8 cellular contexts compared by ENCODE assay signal in genomic region chr6:98833101-98834059, GRCh38. TPM values are rescaled to one million over a fixed set of nuclear protein-coding genes. Genes with fewer than 3 reads are reported as not detected.
DNase-seq lines count a peak whose midpoint lies in the region; ATAC-seq and TF ChIP-seq lines count a peak whose summit lies in the region.

No MANE protein-coding gene starts in this region.

- no peak for TF ChIP-seq EP300 in sigmoid colon (IDR thresholded peaks at IDR 0.05)

- H3K36me3 ChIP-seq in CD4-positive, CD25-positive, alpha-beta regulatory T cell (ENCODE audit: control insufficient read depth, insufficient read depth, low read length), result no peaks in the 10 kb centered on the region
- no peaks in the 10 kb centered on the region for H3K36me3 ChIP-seq in sigmoid colon

- peak overlapping the region in 1 of 3 donors; percentile 15 for H3K27ac Mint-ChIP-seq in CD4-positive, CD25-positive, alpha-beta regulatory T cell

- H3K4me3 ChIP-seq in CD4-positive, CD25-positive, alpha-beta regulatory T cell (ENCODE audit: low read depth, low read length), result peak overlapping the region; percentile 77
- peak overlapping the region; percentile 29 to 57 (median 50) for H3K4me3 ChIP-seq in sigmoid colon

- intact Hi-C loops in sigmoid colon (cut with DNase I), result loop anchor here (10.0 kb wide), 3 partner anchors 111 to 761 kb away; partner anchors contain the start of gene FBXL4

- peaks cover 0 to 8% (median 0%) of the 10 kb centered on the region in 7 donors for H3K9me3 Mint-ChIP-seq in CD4-positive, CD25-positive, alpha-beta regulatory T cell

- H3K4me1 Mint-ChIP-seq in CD4-positive, CD25-positive, alpha-beta regulatory T cell, result peaks cover 15 to 63% (median 49%) of the 10 kb centered on the region in 4 donors

- peaks cover 90% of the 10 kb centered on the region for H3K27me3 Mint-ChIP-seq in CD4-positive, CD25-positive, alpha-beta regulatory T cell

- peak overlapping the region; percentile 84 to 97 (median 94) for H3K4me3 Mint-ChIP-seq in CD4-positive, CD25-positive, alpha-beta regulatory T cell

- H3K27ac ChIP-seq in CD4-positive, CD25-positive, alpha-beta regulatory T cell (ENCODE audit: insufficient read depth, low read length, poor library complexity, severe bottlenecking), result no peak overlapping the region
- peak overlapping the region in 1 of 4 donors; percentile 4 for H3K27ac ChIP-seq in sigmoid colon

- 1% methylated on average over 65 to 66 of the region's 66 CpGs for WGBS in sigmoid colon, 2 donors

- no peak for TF ChIP-seq POLR2A in sigmoid colon (IDR thresholded peaks at IDR 0.05)

- H3K27me3 ChIP-seq in CD4-positive, CD25-positive, alpha-beta regulatory T cell (ENCODE audit: control insufficient read depth, insufficient read depth, low read length), result peaks cover 46% of the 10 kb centered on the region
- H3K27me3 ChIP-seq in sigmoid colon, result peaks cover 65 to 100% (median 76%) of the 10 kb centered on the region in 3 donors

- TF ChIP-seq CTCF in sigmoid colon (IDR thresholded peaks at IDR 0.05), result no peak

- no peaks in the 10 kb centered on the region for H3K36me3 Mint-ChIP-seq in CD4-positive, CD25-positive, alpha-beta regulatory T cell

- peak in 1 of 3 donors; percentile 45 for DNase-seq in CD4-positive, CD25-positive, alpha-beta regulatory T cell
- peak; percentile 75 to 86 for DNase-seq in NCI-H526 (lab: John Stamatoyannopoulos, UW)
- peak; percentile 88 for DNase-seq in astrocyte of the hippocampus (ENCODE audit: low read depth, low spot score)
- DNase-seq in iPS-NIHi7 (ENCODE audit: extremely low spot score), result peak; percentile 33
- DNase-seq in sigmoid colon, result peak; percentile 64
- no peak for DNase-seq in RKO (ENCODE audit: low spot score)
- DNase-seq in SKM-1 (lab: John Stamatoyannopoulos, UW; ENCODE audit: unreplicated experiment), result no peak

- H3K4me1 ChIP-seq in CD4-positive, CD25-positive, alpha-beta regulatory T cell (ENCODE audit: control insufficient read depth, insufficient read depth, low read length, poor library complexity, severe bottlenecking), result peaks cover 41% of the 10 kb centered on the region
- peaks cover 0 to 56% (median 50%) of the 10 kb centered on the region in 4 donors for H3K4me1 ChIP-seq in sigmoid colon

- H3K9me3 ChIP-seq in CD4-positive, CD25-positive, alpha-beta regulatory T cell (ENCODE audit: control insufficient read depth in 2 of 2, low read length in 2 of 2), result no peaks in the 10 kb centered on the region
- no peaks in the 10 kb centered on the region for H3K9me3 ChIP-seq in sigmoid colon

- peak in 1 of 2 donors; percentile 25 for ATAC-seq in CD4-positive, CD25-positive, alpha-beta regulatory T cell (ENCODE audit: low read depth in 2 of 2)
- ATAC-seq in GM21717 (IDR thresholded peaks at IDR 0.05; ENCODE audit: unreplicated experiment), result peak; percentile 31

RNA-seq across cellular contexts. Expression of gene POU3F2, which starts 1.0 kb away (rescaled TPM):
- total RNA-seq in CD4-positive, CD25-positive, alpha-beta regulatory T cell, result not detected
- not detected for polyA plus RNA-seq in CD4-positive, CD25-positive, alpha-beta regulatory T cell
- total RNA-seq in sigmoid colon, result not detected
- polyA plus RNA-seq in sigmoid colon, result not detected

Comparison
In these comparisons a context has a peak if more than half of its experiments do, and no peak if none do; other contexts are left out.
1. DNase-seq: peak in NCI-H526 (2 of 2), astrocyte of the hippocampus (single experiment), iPS-NIHi7 (single experiment) and sigmoid colon (single experiment); none in RKO (single experiment) and SKM-1 (single experiment).